2 cellular contexts compared by ENCODE assay signal in the genomic region with DNA sequence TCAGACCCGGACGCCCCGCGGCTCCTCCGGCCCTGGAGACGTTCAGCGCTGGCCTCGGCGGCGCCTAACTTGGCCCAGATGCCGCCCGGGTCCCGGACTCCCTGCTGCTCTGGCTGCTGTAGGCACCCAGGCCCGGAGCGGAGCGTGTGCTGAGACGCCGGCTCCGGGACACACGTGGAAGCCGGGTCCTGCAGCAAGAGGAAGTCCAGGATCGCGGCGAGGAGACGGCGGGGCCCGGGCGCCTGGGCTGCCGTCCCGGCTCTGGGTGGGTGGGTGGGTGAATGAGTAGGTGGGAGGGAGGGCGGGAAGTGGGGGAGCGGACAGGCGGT.
TF ChIP-seq lines count a peak whose summit lies in the region.

No MANE protein-coding gene starts in this region.

TF ChIP-seq in HEK293, 187 proteins besides CTCF, POLR2A, EP300 and RAD21 (continued from another document and continues in another):
- TF ChIP-seq, protein P1, sequence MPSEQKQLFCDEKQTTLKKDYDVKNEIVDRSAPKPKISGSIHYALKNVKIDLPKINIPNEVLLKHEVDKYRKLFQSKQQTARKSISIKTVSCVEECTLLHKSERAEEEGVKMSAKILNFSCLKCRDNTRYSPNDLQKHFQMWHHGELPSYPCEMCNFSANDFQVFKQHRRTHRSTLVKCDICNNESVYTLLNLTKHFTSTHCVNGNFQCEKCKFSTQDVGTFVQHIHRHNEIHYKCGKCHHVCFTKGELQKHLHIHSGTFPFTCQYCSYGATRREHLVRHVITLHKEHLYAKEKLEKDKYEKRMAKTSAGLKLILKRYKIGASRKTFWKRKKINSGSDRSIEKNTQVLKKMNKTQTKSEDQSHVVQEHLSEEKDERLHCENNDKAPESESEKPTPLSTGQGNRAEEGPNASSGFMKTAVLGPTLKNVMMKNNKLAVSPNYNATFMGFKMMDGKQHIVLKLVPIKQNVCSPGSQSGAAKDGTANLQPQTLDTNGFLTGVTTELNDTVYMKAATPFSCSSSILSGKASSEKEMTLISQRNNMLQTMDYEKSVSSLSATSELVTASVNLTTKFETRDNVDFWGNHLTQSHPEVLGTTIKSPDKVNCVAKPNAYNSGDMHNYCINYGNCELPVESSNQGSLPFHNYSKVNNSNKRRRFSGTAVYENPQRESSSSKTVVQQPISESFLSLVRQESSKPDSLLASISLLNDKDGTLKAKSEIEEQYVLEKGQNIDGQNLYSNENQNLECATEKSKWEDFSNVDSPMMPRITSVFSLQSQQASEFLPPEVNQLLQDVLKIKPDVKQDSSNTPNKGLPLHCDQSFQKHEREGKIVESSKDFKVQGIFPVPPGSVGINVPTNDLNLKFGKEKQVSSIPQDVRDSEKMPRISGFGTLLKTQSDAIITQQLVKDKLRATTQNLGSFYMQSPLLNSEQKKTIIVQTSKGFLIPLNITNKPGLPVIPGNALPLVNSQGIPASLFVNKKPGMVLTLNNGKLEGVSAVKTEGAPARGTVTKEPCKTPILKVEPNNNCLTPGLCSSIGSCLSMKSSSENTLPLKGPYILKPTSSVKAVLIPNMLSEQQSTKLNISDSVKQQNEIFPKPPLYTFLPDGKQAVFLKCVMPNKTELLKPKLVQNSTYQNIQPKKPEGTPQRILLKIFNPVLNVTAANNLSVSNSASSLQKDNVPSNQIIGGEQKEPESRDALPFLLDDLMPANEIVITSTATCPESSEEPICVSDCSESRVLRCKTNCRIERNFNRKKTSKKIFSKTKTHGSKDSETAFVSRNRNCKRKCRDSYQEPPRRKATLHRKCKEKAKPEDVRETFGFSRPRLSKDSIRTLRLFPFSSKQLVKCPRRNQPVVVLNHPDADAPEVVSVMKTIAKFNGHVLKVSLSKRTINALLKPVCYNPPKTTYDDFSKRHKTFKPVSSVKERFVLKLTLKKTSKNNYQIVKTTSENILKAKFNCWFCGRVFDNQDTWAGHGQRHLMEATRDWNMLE (tag by site-specific recombination; conservative IDR thresholded peaks at IDR 0.05; ENCODE audit: low read depth): no peak
- TF ChIP-seq ZNF157 (tag by site-specific recombination; IDR thresholded peaks at IDR 0.05): no peak
- TF ChIP-seq ZNF571 (tag by site-specific recombination; IDR thresholded peaks at IDR 0.05): no peak
- TF ChIP-seq ZBTB20 (tag by site-specific recombination; IDR thresholded peaks at IDR 0.05): 0 out of 2 replicates have a peak, but pooled peaks have one; percentile 32
- TF ChIP-seq ZNF48 (tag by site-specific recombination; IDR thresholded peaks at IDR 0.05): no peak
- TF ChIP-seq MZF1 (tag by site-specific recombination; IDR thresholded peaks at IDR 0.05; ENCODE audit: borderline replicate concordance): no peak
- TF ChIP-seq, protein P2, sequence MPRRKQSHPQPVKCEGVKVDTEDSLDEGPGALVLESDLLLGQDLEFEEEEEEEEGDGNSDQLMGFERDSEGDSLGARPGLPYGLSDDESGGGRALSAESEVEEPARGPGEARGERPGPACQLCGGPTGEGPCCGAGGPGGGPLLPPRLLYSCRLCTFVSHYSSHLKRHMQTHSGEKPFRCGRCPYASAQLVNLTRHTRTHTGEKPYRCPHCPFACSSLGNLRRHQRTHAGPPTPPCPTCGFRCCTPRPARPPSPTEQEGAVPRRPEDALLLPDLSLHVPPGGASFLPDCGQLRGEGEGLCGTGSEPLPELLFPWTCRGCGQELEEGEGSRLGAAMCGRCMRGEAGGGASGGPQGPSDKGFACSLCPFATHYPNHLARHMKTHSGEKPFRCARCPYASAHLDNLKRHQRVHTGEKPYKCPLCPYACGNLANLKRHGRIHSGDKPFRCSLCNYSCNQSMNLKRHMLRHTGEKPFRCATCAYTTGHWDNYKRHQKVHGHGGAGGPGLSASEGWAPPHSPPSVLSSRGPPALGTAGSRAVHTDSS (tag by site-specific recombination; IDR thresholded peaks at IDR 0.05): no peak
- TF ChIP-seq, protein P3, sequence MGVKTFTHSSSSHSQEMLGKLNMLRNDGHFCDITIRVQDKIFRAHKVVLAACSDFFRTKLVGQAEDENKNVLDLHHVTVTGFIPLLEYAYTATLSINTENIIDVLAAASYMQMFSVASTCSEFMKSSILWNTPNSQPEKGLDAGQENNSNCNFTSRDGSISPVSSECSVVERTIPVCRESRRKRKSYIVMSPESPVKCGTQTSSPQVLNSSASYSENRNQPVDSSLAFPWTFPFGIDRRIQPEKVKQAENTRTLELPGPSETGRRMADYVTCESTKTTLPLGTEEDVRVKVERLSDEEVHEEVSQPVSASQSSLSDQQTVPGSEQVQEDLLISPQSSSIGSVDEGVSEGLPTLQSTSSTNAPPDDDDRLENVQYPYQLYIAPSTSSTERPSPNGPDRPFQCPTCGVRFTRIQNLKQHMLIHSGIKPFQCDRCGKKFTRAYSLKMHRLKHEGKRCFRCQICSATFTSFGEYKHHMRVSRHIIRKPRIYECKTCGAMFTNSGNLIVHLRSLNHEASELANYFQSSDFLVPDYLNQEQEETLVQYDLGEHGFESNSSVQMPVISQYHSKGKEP (tag by site-specific recombination; IDR thresholded peaks at IDR 0.05): no peak
- TF ChIP-seq, protein P4, sequence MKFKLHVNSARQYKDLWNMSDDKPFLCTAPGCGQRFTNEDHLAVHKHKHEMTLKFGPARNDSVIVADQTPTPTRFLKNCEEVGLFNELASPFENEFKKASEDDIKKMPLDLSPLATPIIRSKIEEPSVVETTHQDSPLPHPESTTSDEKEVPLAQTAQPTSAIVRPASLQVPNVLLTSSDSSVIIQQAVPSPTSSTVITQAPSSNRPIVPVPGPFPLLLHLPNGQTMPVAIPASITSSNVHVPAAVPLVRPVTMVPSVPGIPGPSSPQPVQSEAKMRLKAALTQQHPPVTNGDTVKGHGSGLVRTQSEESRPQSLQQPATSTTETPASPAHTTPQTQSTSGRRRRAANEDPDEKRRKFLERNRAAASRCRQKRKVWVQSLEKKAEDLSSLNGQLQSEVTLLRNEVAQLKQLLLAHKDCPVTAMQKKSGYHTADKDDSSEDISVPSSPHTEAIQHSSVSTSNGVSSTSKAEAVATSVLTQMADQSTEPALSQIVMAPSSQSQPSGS (tag by site-specific recombination; IDR thresholded peaks at IDR 0.05; ENCODE audit: low read depth): no peak
- no peak for TF ChIP-seq ZNF561 (tag by site-specific recombination; IDR thresholded peaks at IDR 0.05; ENCODE audit: borderline replicate concordance)
- no peak; the same call in 1 of the 2 replicates for TF ChIP-seq ZNF600 (tag by site-specific recombination; IDR thresholded peaks at IDR 0.05)
- TF ChIP-seq BCL11B (tag by site-specific recombination; IDR thresholded peaks at IDR 0.05; ENCODE audit: low read depth): no peak
- TF ChIP-seq ZNF184 (tag by site-specific recombination; IDR thresholded peaks at IDR 0.05): no peak
- no peak for TF ChIP-seq ZNF10 (tag by site-specific recombination; IDR thresholded peaks at IDR 0.05)
- TF ChIP-seq, protein P5, sequence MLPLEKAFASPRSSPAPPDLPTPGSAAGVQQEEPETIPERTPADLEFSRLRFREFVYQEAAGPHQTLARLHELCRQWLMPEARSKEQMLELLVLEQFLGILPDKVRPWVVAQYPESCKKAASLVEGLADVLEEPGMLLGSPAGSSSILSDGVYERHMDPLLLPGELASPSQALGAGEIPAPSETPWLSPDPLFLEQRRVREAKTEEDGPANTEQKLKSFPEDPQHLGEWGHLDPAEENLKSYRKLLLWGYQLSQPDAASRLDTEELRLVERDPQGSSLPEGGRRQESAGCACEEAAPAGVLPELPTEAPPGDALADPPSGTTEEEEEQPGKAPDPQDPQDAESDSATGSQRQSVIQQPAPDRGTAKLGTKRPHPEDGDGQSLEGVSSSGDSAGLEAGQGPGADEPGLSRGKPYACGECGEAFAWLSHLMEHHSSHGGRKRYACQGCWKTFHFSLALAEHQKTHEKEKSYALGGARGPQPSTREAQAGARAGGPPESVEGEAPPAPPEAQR (tag by site-specific recombination; IDR thresholded peaks at IDR 0.05): no peak

TF ChIP-seq in K562, 482 proteins besides CTCF, POLR2A, EP300 and RAD21 (continued from another document and continues in another):
- TF ChIP-seq, protein P6, sequence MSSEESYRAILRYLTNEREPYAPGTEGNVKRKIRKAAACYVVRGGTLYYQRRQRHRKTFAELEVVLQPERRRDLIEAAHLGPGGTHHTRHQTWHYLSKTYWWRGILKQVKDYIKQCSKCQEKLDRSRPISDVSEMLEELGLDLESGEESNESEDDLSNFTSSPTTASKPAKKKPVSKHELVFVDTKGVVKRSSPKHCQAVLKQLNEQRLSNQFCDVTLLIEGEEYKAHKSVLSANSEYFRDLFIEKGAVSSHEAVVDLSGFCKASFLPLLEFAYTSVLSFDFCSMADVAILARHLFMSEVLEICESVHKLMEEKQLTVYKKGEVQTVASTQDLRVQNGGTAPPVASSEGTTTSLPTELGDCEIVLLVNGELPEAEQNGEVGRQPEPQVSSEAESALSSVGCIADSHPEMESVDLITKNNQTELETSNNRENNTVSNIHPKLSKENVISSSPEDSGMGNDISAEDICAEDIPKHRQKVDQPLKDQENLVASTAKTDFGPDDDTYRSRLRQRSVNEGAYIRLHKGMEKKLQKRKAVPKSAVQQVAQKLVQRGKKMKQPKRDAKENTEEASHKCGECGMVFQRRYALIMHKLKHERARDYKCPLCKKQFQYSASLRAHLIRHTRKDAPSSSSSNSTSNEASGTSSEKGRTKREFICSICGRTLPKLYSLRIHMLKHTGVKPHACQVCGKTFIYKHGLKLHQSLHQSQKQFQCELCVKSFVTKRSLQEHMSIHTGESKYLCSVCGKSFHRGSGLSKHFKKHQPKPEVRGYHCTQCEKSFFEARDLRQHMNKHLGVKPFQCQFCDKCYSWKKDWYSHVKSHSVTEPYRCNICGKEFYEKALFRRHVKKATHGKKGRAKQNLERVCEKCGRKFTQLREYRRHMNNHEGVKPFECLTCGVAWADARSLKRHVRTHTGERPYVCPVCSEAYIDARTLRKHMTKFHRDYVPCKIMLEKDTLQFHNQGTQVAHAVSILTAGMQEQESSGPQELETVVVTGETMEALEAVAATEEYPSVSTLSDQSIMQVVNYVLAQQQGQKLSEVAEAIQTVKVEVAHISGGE (CRISPR knock-in tag; IDR thresholded peaks at IDR 0.05): no peak
- TF ChIP-seq LCOR (CRISPR knock-in tag; IDR thresholded peaks at IDR 0.05) (no peak), RBFOX2 (IDR thresholded peaks at IDR 0.05; ENCODE audit: low read depth, low read length) (peak; percentile 77), ZNF41 (CRISPR knock-in tag; conservative IDR thresholded peaks at IDR 0.05) (no peak), CBX1 (IDR thresholded peaks at IDR 0.05; ENCODE audit: low read depth) (no peak), IFI16 (CRISPR knock-in tag; IDR thresholded peaks at IDR 0.05) (no peak), ZBTB7A (IDR thresholded peaks at IDR 0.05; ENCODE audit: borderline replicate concordance, control insufficient read depth, low read depth, low read length) (peak; percentile 37; the same call in 1 of the 2 replicates), PPARD (CRISPR knock-in tag; IDR thresholded peaks at IDR 0.05) (no peak), ELF1 (tag; IDR thresholded peaks at IDR 0.05) (no peak), SPI1 (IDR thresholded peaks at IDR 0.05; ENCODE audit: borderline replicate concordance, low read depth, low read length) (peak; percentile 61; the same call in 1 of the 2 replicates), NCOA6 (IDR thresholded peaks at IDR 0.05) (peak; percentile 39; the same call in 1 of the 2 replicates), ZNF79 (CRISPR knock-in tag; IDR thresholded peaks at IDR 0.05; ENCODE audit: low read depth) (no peak), SIN3A (IDR thresholded peaks at IDR 0.05; ENCODE audit: borderline replicate concordance in 2 of 2, control insufficient read depth in 1 of 2, low read depth in 2 of 2, low read length in 2 of 2) (peak in 1 of 2 experiments; percentile 7; a peak in 1 of 4 replicates), RFX1 (IDR thresholded peaks at IDR 0.05) (no peak), FIP1L1 (IDR thresholded peaks at IDR 0.05; ENCODE audit: low read depth, low read length, poor library complexity, severe bottlenecking) (peak; percentile 8), ZNF436 (CRISPR knock-in tag; IDR thresholded peaks at IDR 0.05) (no peak), MEF2D (tag; conservative IDR thresholded peaks at IDR 0.05; ENCODE audit: low read depth) (no peak)
- TF ChIP-seq, protein P7, sequence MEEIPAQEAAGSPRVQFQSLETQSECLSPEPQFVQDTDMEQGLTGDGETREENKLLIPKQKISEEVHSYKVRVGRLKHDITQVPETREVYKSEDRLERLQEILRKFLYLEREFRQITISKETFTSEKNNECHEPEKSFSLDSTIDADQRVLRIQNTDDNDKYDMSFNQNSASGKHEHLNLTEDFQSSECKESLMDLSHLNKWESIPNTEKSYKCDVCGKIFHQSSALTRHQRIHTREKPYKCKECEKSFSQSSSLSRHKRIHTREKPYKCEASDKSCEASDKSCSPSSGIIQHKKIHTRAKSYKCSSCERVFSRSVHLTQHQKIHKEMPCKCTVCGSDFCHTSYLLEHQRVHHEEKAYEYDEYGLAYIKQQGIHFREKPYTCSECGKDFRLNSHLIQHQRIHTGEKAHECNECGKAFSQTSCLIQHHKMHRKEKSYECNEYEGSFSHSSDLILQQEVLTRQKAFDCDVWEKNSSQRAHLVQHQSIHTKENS (CRISPR knock-in tag; IDR thresholded peaks at IDR 0.05): no peak
- TF ChIP-seq, protein P8, sequence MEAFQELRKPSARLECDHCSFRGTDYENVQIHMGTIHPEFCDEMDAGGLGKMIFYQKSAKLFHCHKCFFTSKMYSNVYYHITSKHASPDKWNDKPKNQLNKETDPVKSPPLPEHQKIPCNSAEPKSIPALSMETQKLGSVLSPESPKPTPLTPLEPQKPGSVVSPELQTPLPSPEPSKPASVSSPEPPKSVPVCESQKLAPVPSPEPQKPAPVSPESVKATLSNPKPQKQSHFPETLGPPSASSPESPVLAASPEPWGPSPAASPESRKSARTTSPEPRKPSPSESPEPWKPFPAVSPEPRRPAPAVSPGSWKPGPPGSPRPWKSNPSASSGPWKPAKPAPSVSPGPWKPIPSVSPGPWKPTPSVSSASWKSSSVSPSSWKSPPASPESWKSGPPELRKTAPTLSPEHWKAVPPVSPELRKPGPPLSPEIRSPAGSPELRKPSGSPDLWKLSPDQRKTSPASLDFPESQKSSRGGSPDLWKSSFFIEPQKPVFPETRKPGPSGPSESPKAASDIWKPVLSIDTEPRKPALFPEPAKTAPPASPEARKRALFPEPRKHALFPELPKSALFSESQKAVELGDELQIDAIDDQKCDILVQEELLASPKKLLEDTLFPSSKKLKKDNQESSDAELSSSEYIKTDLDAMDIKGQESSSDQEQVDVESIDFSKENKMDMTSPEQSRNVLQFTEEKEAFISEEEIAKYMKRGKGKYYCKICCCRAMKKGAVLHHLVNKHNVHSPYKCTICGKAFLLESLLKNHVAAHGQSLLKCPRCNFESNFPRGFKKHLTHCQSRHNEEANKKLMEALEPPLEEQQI (IDR thresholded peaks at IDR 0.05): no peak
